ENCODE assay signal across 32 cellular contexts in the genomic region with DNA sequence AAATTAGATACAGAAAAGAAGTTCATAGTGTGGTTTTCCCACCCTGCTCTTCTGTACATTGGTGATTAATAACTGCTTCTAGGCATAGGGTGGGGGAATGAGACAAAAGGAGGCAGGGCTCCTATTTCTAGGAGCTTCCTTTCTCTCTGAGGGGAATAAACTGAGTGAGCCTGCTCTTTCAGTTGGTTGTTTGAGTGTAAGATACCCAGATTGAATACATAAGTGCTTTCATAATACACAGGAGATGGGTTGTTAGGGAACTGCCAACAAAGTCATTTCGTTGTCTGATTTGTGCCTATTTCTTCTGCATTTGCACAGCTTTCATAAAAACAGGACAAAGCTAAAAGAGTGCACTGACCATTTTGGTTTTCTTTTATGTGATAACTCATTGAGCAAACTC. TPM values are rescaled to one million over a fixed set of nuclear protein-coding genes. Genes with fewer than 3 reads are reported as not detected.
A peak's percentile ranks its signal among the peaks of the same experiment; 100 is the strongest.
DNase-seq lines count a peak whose midpoint lies in the region; ATAC-seq and TF ChIP-seq lines count a peak whose summit lies in the region.
"Had no signal": no experiment of that assay in that cellular context is flagged by ENCODE, and none has a peak within 500 bp of the region (broad histone marks: within the 10 kb centered on the region; RNA-seq: fewer than 3 reads in every experiment).

No MANE protein-coding gene starts in this region.

- H3K4me1 ChIP-seq in mesenchymal stem cell (ENCODE audit: control insufficient read depth, insufficient read depth, low read depth, low read length) (peaks cover 7% of the 10 kb centered on the region), aorta (ENCODE audit: control insufficient read depth in 1 of 2, insufficient read depth in 2 of 2, low read length in 2 of 2) (no peaks in the 10 kb centered on the region)
- H3K4me1 ChIP-seq: body of pancreas had no signal

- 100% methylated on average over 1 of the region's 1 CpG for WGBS in mesenchymal stem cell
- 16 to 26% methylated on average over 1 of the region's 1 CpG for WGBS in aorta, 2 donors

- no peak overlapping the region for H2BK12ac ChIP-seq in mesenchymal stem cell (ENCODE audit: low read length in 2 of 2)

- intact Hi-C loops in aorta (cut with DNase I): no loop called here

- no peak for TF ChIP-seq CTCF in chondrocyte (IDR thresholded peaks at IDR 0.05)

- H3K79me1 ChIP-seq in mesenchymal stem cell (replicated peaks; ENCODE audit: low read length, poor library complexity, severe bottlenecking): peaks cover 9% of the 10 kb centered on the region

- peak overlapping the region; percentile 16 for H3K9ac ChIP-seq in mesenchymal stem cell (ENCODE audit: low read length)

- H3K27me3 ChIP-seq in mesenchymal stem cell (ENCODE audit: control insufficient read depth in 1 of 2, insufficient read depth in 1 of 2, low read length in 2 of 2) (no peaks in the 10 kb centered on the region), aorta (ENCODE audit: control insufficient read depth in 1 of 2, insufficient read depth in 2 of 2, low read length in 1 of 2) (no peaks in the 10 kb centered on the region)
- H3K27me3 ChIP-seq: body of pancreas, upper lobe of left lung had no signal

- H3K9me3 Mint-ChIP-seq in chondrocyte (ENCODE audit: low read depth): peaks cover 9% of the 10 kb centered on the region
- H3K9me3 Mint-ChIP-seq: T-helper 2 cell treated with Interferon-gamma antibody and Interleukin-4, amounts not matched to agents 5 μg/mL and 100 μg/mL, for 36 hours had no signal

- H3K36me3 Mint-ChIP-seq in chondrocyte (ENCODE audit: low read depth): peaks cover 7% of the 10 kb centered on the region
- H3K36me3 Mint-ChIP-seq: activated naive CD8-positive, alpha-beta T cell; CD4-positive, CD25-positive, alpha-beta regulatory T cell had no signal

- H3K14ac ChIP-seq in mesenchymal stem cell (ENCODE audit: low read length in 2 of 2): no peak overlapping the region

- no peak overlapping the region for H4K91ac ChIP-seq in mesenchymal stem cell (ENCODE audit: low read length)

- H2BK120ac ChIP-seq in mesenchymal stem cell (ENCODE audit: low read depth, low read length): no peak overlapping the region

- H2AFZ ChIP-seq in mesenchymal stem cell (ENCODE audit: low read depth, low read length): no peak overlapping the region

- H3K27ac Mint-ChIP-seq in chondrocyte (ENCODE audit: unreplicated experiment): peak overlapping the region; percentile 66
- H3K27ac Mint-ChIP-seq: activated CD4-positive, alpha-beta T cell treated with anti-CD3 and anti-CD28 coated beads for 36 hours; activated CD8-positive, alpha-beta T cell treated with anti-CD3 and anti-CD28 coated beads, Interleukin-2, amount 10 ng/mL, durations not matched to agents 7 days and 5 days; activated naive CD8-positive, alpha-beta T cell; CD4-positive, CD25-positive, alpha-beta regulatory T cell; effector memory CD8-positive, alpha-beta T cell; naive thymus-derived CD8-positive, alpha-beta T cell; T-helper 2 cell treated with Interferon-gamma antibody and Interleukin-4, amounts not matched to agents 5 μg/mL and 100 μg/mL, for 36 hours had no signal

- DNase-seq in NCI-H1436 (lab: John Stamatoyannopoulos, UW): peak; percentile 1
- DNase-seq in NCI-H1436 treated with DMSO at 0.1 percent for 48 hours (lab: John Stamatoyannopoulos, UW): no peak
- no peak for DNase-seq in chondrocyte (ENCODE audit: low spot score)
- peak; percentile 18 for DNase-seq in mesenchymal stem cell
- DNase-seq in aorta: no peak
- DNase-seq in hepatic stellate cell (ENCODE audit: low spot score): no peak
- DNase-seq in AG20443 (ENCODE audit: low spot score): no peak
- DNase-seq: activated CD4-positive, alpha-beta T cell treated with anti-CD3 and anti-CD28 coated beads for 36 hours; activated CD8-positive, alpha-beta T cell treated with anti-CD3 and anti-CD28 coated beads, Interleukin-2, amount 10 ng/mL, durations not matched to agents 7 days and 5 days; activated T-cell treated with anti-CD3 and anti-CD28 coated beads for 4 hours; body of pancreas; CD4-positive, CD25-positive, alpha-beta regulatory T cell; effector memory CD8-positive, alpha-beta T cell; glutamatergic neuron; HCEC 1CT; islet precursor cell; naive thymus-derived CD8-positive, alpha-beta T cell; NCI-H1105; NCI-H2029; NCI-H345; NCI-H774; occipital lobe; stimulated activated CD4-positive, alpha-beta T cell treated with anti-CD3 and anti-CD28 coated beads, Interleukin-1b, Interleukin-23, amount 100 ng/mL, for 48 hours; upper lobe of left lung had no signal

- H3K4ac ChIP-seq in mesenchymal stem cell (ENCODE audit: low read depth in 1 of 2, low read length in 2 of 2): no peak overlapping the region

- H3K4me3 ChIP-seq in mesenchymal stem cell (ENCODE audit: insufficient read depth in 1 of 2, low read depth in 1 of 2, low read length in 2 of 2): no peak overlapping the region
- no peak overlapping the region for H3K4me3 ChIP-seq in aorta (ENCODE audit: low read length in 2 of 2)
- H3K4me3 ChIP-seq: body of pancreas, skin epidermis, upper lobe of left lung had no signal

- H3K27ac ChIP-seq in mesenchymal stem cell (ENCODE audit: low read length, poor library complexity, severe bottlenecking) (no peak overlapping the region), aorta (ENCODE audit: low read depth in 1 of 2, low read length in 2 of 2) (no peak overlapping the region)
- H3K27ac ChIP-seq: 22Rv1, body of pancreas, upper lobe of left lung had no signal

- no peak overlapping the region for H2BK5ac ChIP-seq in mesenchymal stem cell (ENCODE audit: low read depth, low read length, poor library complexity, severe bottlenecking)

- no peak overlapping the region for H2BK15ac ChIP-seq in mesenchymal stem cell (ENCODE audit: low read depth, poor library complexity, severe bottlenecking)

- H3K36me3 ChIP-seq in mesenchymal stem cell (ENCODE audit: control insufficient read depth in 1 of 2, insufficient read depth in 2 of 2, low read depth in 1 of 2, low read length in 2 of 2): peaks cover 12 to 15% of the 10 kb centered on the region in 2 experiments
- no peaks in the 10 kb centered on the region for H3K36me3 ChIP-seq in aorta (ENCODE audit: control insufficient read depth in 1 of 2, insufficient read depth in 2 of 2, low read length in 1 of 2)
- H3K36me3 ChIP-seq: upper lobe of left lung had no signal

- no peaks in the 10 kb centered on the region for H3K27me3 Mint-ChIP-seq in chondrocyte (ENCODE audit: low read depth)

- H3K9me3 ChIP-seq in mesenchymal stem cell (ENCODE audit: control insufficient read depth, low read length): peaks cover 5% of the 10 kb centered on the region
- no peaks in the 10 kb centered on the region for H3K9me3 ChIP-seq in aorta (ENCODE audit: control insufficient read depth, low read length)
- H3K9me3 ChIP-seq: body of pancreas had no signal

- no peak overlapping the region for H2AK5ac ChIP-seq in mesenchymal stem cell (ENCODE audit: low read length, severe bottlenecking)

- H4K8ac ChIP-seq in mesenchymal stem cell (ENCODE audit: low read length): no peak overlapping the region

- peaks cover 45% of the 10 kb centered on the region for H3K4me1 Mint-ChIP-seq in chondrocyte (ENCODE audit: low read depth)
- H3K4me1 Mint-ChIP-seq: activated CD4-positive, alpha-beta T cell treated with anti-CD3 and anti-CD28 coated beads for 36 hours; CD4-positive, CD25-positive, alpha-beta regulatory T cell; naive thymus-derived CD8-positive, alpha-beta T cell had no signal

- H3K18ac ChIP-seq in mesenchymal stem cell (ENCODE audit: low read depth in 1 of 2, low read length in 2 of 2): no peak overlapping the region

- H3K4me2 ChIP-seq in mesenchymal stem cell (ENCODE audit: low read length, poor library complexity, severe bottlenecking): no peak overlapping the region

- no peak overlapping the region for H3K23ac ChIP-seq in mesenchymal stem cell (ENCODE audit: low read length in 2 of 2)

- no peak overlapping the region for H3K4me3 Mint-ChIP-seq in chondrocyte (ENCODE audit: unreplicated experiment)
- H3K4me3 Mint-ChIP-seq: activated CD4-positive, alpha-beta T cell treated with anti-CD3 and anti-CD28 coated beads for 36 hours; activated CD8-positive, alpha-beta T cell treated with anti-CD3 and anti-CD28 coated beads, Interleukin-2, amount 10 ng/mL, durations not matched to agents 7 days and 5 days; activated naive CD8-positive, alpha-beta T cell; CD4-positive, CD25-positive, alpha-beta regulatory T cell; effector memory CD8-positive, alpha-beta T cell; naive thymus-derived CD8-positive, alpha-beta T cell; T-helper 2 cell treated with Interferon-gamma antibody and Interleukin-4, amounts not matched to agents 5 μg/mL and 100 μg/mL, for 36 hours had no signal

- peak; percentile 24 for ATAC-seq in aorta (ENCODE audit: low FRiP score)
- no peak for ATAC-seq in GM19035 (IDR thresholded peaks at IDR 0.05; ENCODE audit: unreplicated experiment)
- ATAC-seq: activated CD4-positive, alpha-beta T cell treated with anti-CD3 and anti-CD28 coated beads for 36 hours; activated CD8-positive, alpha-beta T cell treated with anti-CD3 and anti-CD28 coated beads, Interleukin-2, amount 10 ng/mL, durations not matched to agents 7 days and 5 days; body of pancreas; effector memory CD8-positive, alpha-beta T cell; naive thymus-derived CD8-positive, alpha-beta T cell; SK-N-SH treated with all-trans-retinoic acid at 6 μM for 48 hours had no signal

RNA-seq across cellular contexts. Expression of a gene that starts 48.9 kb away (rescaled TPM):
- 1.0 TPM in 1 of 3 replicates, not detected in the others for total RNA-seq in chondrocyte
- 0.03 TPM for polyA plus RNA-seq in mesenchymal stem cell (2013, experiment 1 of 2)
- polyA plus RNA-seq in mesenchymal stem cell (2013, experiment 2 of 2): 0.18 TPM
- total RNA-seq in aorta: under 1 TPM; 0.62 to 0.72 TPM
- 1 to 10 TPM in 1 of 2 donors, not detected in 1; 6.1 TPM for polyA plus RNA-seq in aorta
- total RNA-seq: activated CD8-positive, alpha-beta T cell treated with anti-CD3 and anti-CD28 coated beads, Interleukin-2, amount 10 ng/mL, durations not matched to agents 7 days and 5 days; CD4-positive, CD25-positive, alpha-beta regulatory T cell; HT-29; Right ventricle myocardium inferior had no signal
- polyA plus RNA-seq: CD4-positive, CD25-positive, alpha-beta regulatory T cell; naive thymus-derived CD8-positive, alpha-beta T cell had no signal

Comparison
In these comparisons a context has a peak if more than half of its experiments do, and no peak if none do; other contexts are left out.
1. DNase-seq: peak in NCI-H1436 (single experiment) and mesenchymal stem cell (single experiment); none in NCI-H1436 treated with DMSO at 0.1 percent for 48 hours (single experiment), chondrocyte (single experiment), aorta (0 of 2), hepatic stellate cell (single experiment) and AG20443 (single experiment).